13 cellular contexts compared by ENCODE assay signal in the genomic region with DNA sequence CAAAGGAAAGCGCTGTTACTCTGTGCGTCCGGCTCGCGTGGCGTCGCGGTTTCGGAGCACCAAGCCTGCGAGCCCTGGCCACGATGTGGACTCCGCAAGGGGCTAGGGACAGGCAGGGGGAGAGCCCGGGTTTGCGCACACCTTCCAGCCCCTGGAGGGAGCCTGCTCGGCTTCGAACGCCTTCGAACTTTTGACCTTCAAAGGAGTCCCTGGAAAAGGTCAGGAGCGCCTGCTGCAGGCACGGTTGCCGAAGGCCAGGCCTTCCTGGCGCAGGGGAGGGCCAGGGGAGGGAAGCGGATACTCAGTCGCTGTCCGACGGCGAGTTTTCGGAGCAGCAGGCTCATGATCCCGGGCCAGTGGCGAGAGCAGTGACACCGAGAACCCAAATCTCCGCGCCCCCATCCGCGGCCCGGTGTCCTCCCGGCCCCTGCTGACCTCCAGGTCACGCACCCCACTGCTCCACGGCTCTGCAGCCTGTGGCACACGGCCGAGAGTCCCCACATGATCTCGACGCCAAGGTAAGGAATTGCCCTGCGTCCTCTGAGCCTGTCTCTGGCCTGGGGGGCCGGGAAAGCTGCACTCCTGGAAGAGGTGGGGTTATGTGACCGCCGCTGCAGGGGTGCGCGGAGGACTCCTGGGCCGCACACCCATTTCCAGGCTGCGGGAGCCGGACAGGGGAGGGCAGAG. TPM values are rescaled to one million over a fixed set of nuclear protein-coding genes. Genes with fewer than 3 reads are reported as not detected.
DNase-seq lines count a peak whose midpoint lies in the region; ATAC-seq, FAIRE-seq and TF ChIP-seq lines count a peak whose summit lies in the region.
"Had no signal": no experiment of that assay in that cellular context is flagged by ENCODE, and none has a peak within 500 bp of the region (broad histone marks: within the 10 kb centered on the region; RNA-seq: fewer than 3 reads in every experiment).

No MANE protein-coding gene starts in this region.

- peak overlapping the region; percentile 61 for H3K4me3 ChIP-seq in A549
- peak overlapping the region in 1 of 3 experiments; percentile 73; a peak in 1 of 6 replicates for H3K4me3 ChIP-seq in HepG2 (replicated peaks in 1 of 3; ENCODE audit: insufficient read depth in 1 of 3, low read depth in 2 of 3, low read length in 3 of 3)

- H3K9ac ChIP-seq in HepG2 (ENCODE audit: insufficient read depth, low read depth, low read length): no peak overlapping the region

- peaks cover 24% of the 10 kb centered on the region; the same call in 1 of the 3 replicates for H3K4me1 ChIP-seq in A549
- peaks cover 10% of the 10 kb centered on the region for H3K4me1 ChIP-seq in HepG2 (ENCODE audit: insufficient read depth, low read length)

- H3K27me3 Mint-ChIP-seq in WTC11 (ENCODE audit: low read depth): peaks cover 100% of the 10 kb centered on the region
- H3K27me3 Mint-ChIP-seq in activated T-helper 17 cell treated with anti-CD3 and anti-CD28 coated beads, Interleukin-2, amount 50 U/mL, for 72 hours: peaks cover 57% of the 10 kb centered on the region

- no TSS peak for BruUV-seq in HepG2 (replicated peaks; lab: Mats Ljungman, UMichigan)

- TF ChIP-seq CTCF in A549 (IDR thresholded peaks at IDR 0.05) (no peak), WTC11 (IDR thresholded peaks at IDR 0.05) (no peak), HepG2 (CRISPR knock-in tag; IDR thresholded peaks at IDR 0.05) (no peak)

- intact Hi-C loops in HepG2 (cut with micrococcal nuclease; ENCODE audit: unreplicated experiment): no loop called here

- FAIRE-seq in A549 (lab: Jason Lieb, UNC): no peak
- no peak for FAIRE-seq in GM12892 (lab: Jason Lieb, UNC)
- FAIRE-seq in HepG2 (lab: Jason Lieb, UNC): no peak
- FAIRE-seq: H54, urothelium cell line had no signal

- H3K27ac ChIP-seq in A549: peak overlapping the region; percentile 73 to 96
- no peak overlapping the region for H3K27ac ChIP-seq in HepG2 (ENCODE audit: extremely low read length, insufficient read depth, low read length)

- peak overlapping the region; percentile 70 for H3K4me2 ChIP-seq in A549
- H3K4me2 ChIP-seq in HepG2 (ENCODE audit: low read depth, low read length): peak overlapping the region; percentile 92

- 0 out of 2 replicates have a peak, but pooled peaks cover 1% of the 10 kb centered on the region for H4K20me1 ChIP-seq in HepG2 (ENCODE audit: insufficient read depth, low read length)

- H2AFZ ChIP-seq in HepG2 (ENCODE audit: low read length): no peak overlapping the region

- TF ChIP-seq POLR2A in A549 (IDR thresholded peaks at IDR 0.05; ENCODE audit: low read length) (no peak), GM12892 (IDR thresholded peaks at IDR 0.05; ENCODE audit: low read depth, low read length) (no peak), HepG2 (IDR thresholded peaks at IDR 0.05; ENCODE audit: insufficient read depth in 1 of 2, low read depth in 2 of 2, low read length in 2 of 2) (no peak), GM18505 (IDR thresholded peaks at IDR 0.05; ENCODE audit: borderline replicate concordance, extremely low read depth, insufficient read depth, insufficient read length) (no peak)

- CTCF ChIA-PET in A549 (lab: Yijun Ruan, JAX) (interaction anchor here (1.2 kb wide), 1 partner anchor 228 kb away, joined by 3 read pairs; no protein-coding TSS in a partner anchor), WTC11 (lab: Charles Lee) (interaction anchor here (1.8 to 2.2 kb wide), 2 partner anchors 9 to 67 kb away, joined by 8 read pairs; no protein-coding TSS in a partner anchor), HepG2 (lab: Yijun Ruan, JAX; ENCODE audit: low intra/inter-chr PET ratio, low total read pairs) (no interaction called here)

- TF ChIP-seq EP300 in A549 (IDR thresholded peaks at IDR 0.05): no peak
- no peak for TF ChIP-seq EP300 in HepG2 (IDR thresholded peaks at IDR 0.05; ENCODE audit: low read depth in 2 of 2, low read length in 2 of 2)
- TF ChIP-seq EP300 in HepG2 (CRISPR knock-in tag; IDR thresholded peaks at IDR 0.05; ENCODE audit: borderline replicate concordance): no peak

- POLR2A ChIA-PET in A549 (lab: Yijun Ruan, JAX) (no interaction called here), WTC11 (lab: Charles Lee) (no interaction called here), HepG2 (lab: Yijun Ruan, JAX) (no interaction called here)

- peaks cover 56% of the 10 kb centered on the region for H3K4me1 Mint-ChIP-seq in WTC11
- peaks cover 13% of the 10 kb centered on the region for H3K4me1 Mint-ChIP-seq in activated T-helper 17 cell treated with anti-CD3 and anti-CD28 coated beads, Interleukin-2, amount 50 U/mL, for 72 hours

- no peaks in the 10 kb centered on the region; the same call in 1 of the 2 replicates for H3K36me3 Mint-ChIP-seq in WTC11
- peaks cover 8% of the 10 kb centered on the region for H3K36me3 Mint-ChIP-seq in activated T-helper 17 cell treated with anti-CD3 and anti-CD28 coated beads, Interleukin-2, amount 50 U/mL, for 72 hours (ENCODE audit: low read depth)

- TF ChIP-seq RAD21 in A549 (conservative IDR thresholded peaks at IDR 0.05 in 1 of 2, IDR thresholded peaks at IDR 0.05 in 1 of 2) (no peak), HepG2 (CRISPR knock-in tag; IDR thresholded peaks at IDR 0.05) (no peak)

- H3K27me3 ChIP-seq in HepG2 (ENCODE audit: control insufficient read depth in 1 of 2, insufficient read depth in 2 of 2, low read length in 2 of 2): peaks cover 10 to 90% of the 10 kb centered on the region in 2 experiments

- no peaks in the 10 kb centered on the region for H3K9me3 Mint-ChIP-seq in WTC11
- no peaks in the 10 kb centered on the region for H3K9me3 Mint-ChIP-seq in activated T-helper 17 cell treated with anti-CD3 and anti-CD28 coated beads, Interleukin-2, amount 50 U/mL, for 72 hours

- H3K4me3 Mint-ChIP-seq in WTC11: peak overlapping the region; percentile 45
- no peak overlapping the region for H3K4me3 Mint-ChIP-seq in activated T-helper 17 cell treated with anti-CD3 and anti-CD28 coated beads, Interleukin-2, amount 50 U/mL, for 72 hours

- ATAC-seq in A549: no peak
- peak; percentile 6 for ATAC-seq in WTC11
- no peak for ATAC-seq in HepG2
- ATAC-seq in activated T-helper 17 cell treated with anti-CD3 and anti-CD28 coated beads, Interleukin-2, amount 50 U/mL, for 72 hours (replicated peaks): no peak
- ATAC-seq in GM18505 (IDR thresholded peaks at IDR 0.05; ENCODE audit: unreplicated experiment): no peak
- no peak for ATAC-seq in GM21381 (IDR thresholded peaks at IDR 0.05; ENCODE audit: unreplicated experiment)

- WGBS in A549 (ENCODE audit: missing lambda C conversion rate): 98% methylated on average over 26 of the region's 52 CpGs
- WGBS in HepG2 (ENCODE audit: low lambda C conversion rate): 65% methylated on average over 19 of the region's 52 CpGs

- no peak overlapping the region for H3K27ac Mint-ChIP-seq in WTC11
- H3K27ac Mint-ChIP-seq in activated T-helper 17 cell treated with anti-CD3 and anti-CD28 coated beads, Interleukin-2, amount 50 U/mL, for 72 hours: no peak overlapping the region

- DNase-seq in A549 (ENCODE audit: low read depth in 1 of 2, low spot score in 1 of 2): no peak
- peak; percentile 24 for DNase-seq in GM12892 (ENCODE audit: insufficient read length)
- DNase-seq in WTC11 (ENCODE audit: low spot score): peak; percentile 67
- DNase-seq in HepG2 (ENCODE audit: low spot score): no peak
- no peak for DNase-seq in GM19238 (ENCODE audit: insufficient read length, low spot score)
- DNase-seq: activated T-cell treated with anti-CD3 and anti-CD28 coated beads for 4 hours; stimulated activated CD4-positive, alpha-beta T cell treated with anti-CD3 and anti-CD28 coated beads, Interleukin-2, amount 100 ng/mL, for 24 hours had no signal

- H3K79me2 ChIP-seq in HepG2 (ENCODE audit: insufficient read depth, low read length): no peaks in the 10 kb centered on the region

- in situ Hi-C loops in HepG2 (cut with HindIII; ENCODE audit: extremely low pct_ligation_motif_present, low pct_unique_long_range_greater_than_20kb): no loop called here

- H3K9me3 ChIP-seq in A549: no peaks in the 10 kb centered on the region
- no peaks in the 10 kb centered on the region for H3K9me3 ChIP-seq in HepG2 (ENCODE audit: low read length)

- H3K36me3 ChIP-seq in HepG2 (replicated peaks in 1 of 2; ENCODE audit: control insufficient read depth in 1 of 2, insufficient read depth in 2 of 2, low read length in 2 of 2): no peaks in the 10 kb centered on the region

TF ChIP-seq in HepG2, 621 proteins besides CTCF, POLR2A, EP300 and RAD21 (continues in another document):
- TF ChIP-seq POGZ (CRISPR knock-in tag; IDR thresholded peaks at IDR 0.05): no peak

RNA-seq across cellular contexts. Expression of a gene that starts 1.3 kb away (rescaled TPM):
- polyA plus RNA-seq in A549 (2011; rRNA removed): 12.6 and 12.9 TPM in 2 replicates
- 27.2 and 30.9 TPM in 2 replicates for polyA plus RNA-seq in A549 (2012; cell fraction: cytosol; rRNA removed)
- 49.2 and 57.7 TPM in 2 replicates for polyA plus RNA-seq in A549 (2012; cell fraction: nucleus; rRNA removed)
- polyA plus RNA-seq in A549 (2017; fragmentation: RNase III; extraction: RNeasy Plus Mini Kit Qiagen cat#74134 plus additional on column Dnase treatment): 11.2 to 13.4 TPM (median 12.1 TPM) in 3 replicates
- 20.3 and 22.0 TPM in 2 replicates for polyA minus RNA-seq in A549 (2011; rRNA and poly(A)+ RNA removed)
- 0.06 TPM for polyA plus RNA-seq in GM12892 (2012; ENCODE audit: missing spikeins)
- total RNA-seq in WTC11 (2021): 0.09 to 0.17 TPM (median 0.11 TPM) in 3 replicates
- 0.53 TPM in 2 replicates for total RNA-seq in HepG2 (2016; rRNA removed; fragmentation: Illumina TruSeq; extraction: Trizol)
- total RNA-seq in HepG2 (2016; cell fraction: cytosol; rRNA removed; fragmentation: Illumina TruSeq; extraction: Trizol; ENCODE audit: low read depth): 0.20 and 0.35 TPM in 2 replicates
- total RNA-seq in HepG2 (2016; cell fraction: insoluble cytoplasmic fraction; rRNA removed; fragmentation: Illumina TruSeq; extraction: Trizol): 0.22 and 0.50 TPM in 2 replicates
- total RNA-seq in HepG2 (2016; cell fraction: membrane; rRNA removed; fragmentation: Illumina TruSeq; extraction: Trizol): 0.38 and 0.49 TPM in 2 replicates
- 0.50 and 0.97 TPM in 2 replicates for total RNA-seq in HepG2 (2016; cell fraction: nucleus; rRNA removed; fragmentation: Illumina TruSeq; extraction: Trizol)
- polyA plus RNA-seq in HepG2 (2011; rRNA removed): 0.12 and 0.36 TPM in 2 replicates
- 0.13 and 0.15 TPM in 2 replicates for polyA plus RNA-seq in HepG2 (2011; cell fraction: cytosol; rRNA removed)
- polyA plus RNA-seq in HepG2 (2011; cell fraction: nucleus; rRNA removed): 0.61 and 0.66 TPM in 2 replicates
- 0.36 and 0.76 TPM in 2 replicates for polyA plus RNA-seq in HepG2 (2012)
- polyA plus RNA-seq in HepG2 (2016; cell fraction: cytosol; fragmentation: Illumina TruSeq; extraction: Trizol; ENCODE audit: low read depth): 0.29 TPM in 2 replicates
- 0.62 and 0.96 TPM in 2 replicates for polyA plus RNA-seq in HepG2 (2016; cell fraction: insoluble cytoplasmic fraction; fragmentation: Illumina TruSeq; extraction: Trizol; ENCODE audit: low read depth)
- polyA plus RNA-seq in HepG2 (2016; cell fraction: membrane; fragmentation: Illumina TruSeq; extraction: Trizol; ENCODE audit: low read depth): 0.65 and 0.81 TPM in 2 replicates
- 1.5 and 2.1 TPM in 2 replicates for polyA plus RNA-seq in HepG2 (2016; cell fraction: nucleus; fragmentation: Illumina TruSeq; extraction: Trizol; ENCODE audit: insufficient read depth, low read depth)
- 0.80 and 17.2 TPM in 2 replicates for polyA minus RNA-seq in HepG2 (2011; rRNA and poly(A)+ RNA removed; ENCODE audit: low replicate concordance)
- 0.26 TPM in 1 of 2 replicates, not detected in the other for polyA minus RNA-seq in HepG2 (2011; cell fraction: cytosol; rRNA and poly(A)+ RNA removed)
- 0.77 and 1.1 TPM in 2 replicates for polyA minus RNA-seq in HepG2 (2011; cell fraction: nucleus; rRNA and poly(A)+ RNA removed)
- 1 to 10 TPM; 3.9 to 4.2 TPM for total RNA-seq in activated T-helper 17 cell treated with anti-CD3 and anti-CD28 coated beads, Interleukin-2, amount 50 U/mL, for 72 hours
- total RNA-seq: cerebellum had no signal

Comparison
In these comparisons a context has a peak if more than half of its experiments do, and no peak if none do; other contexts are left out.
1. DNase-seq: peak in GM12892 (single experiment) and WTC11 (single experiment); none in A549 (0 of 2), HepG2 (single experiment) and GM19238 (single experiment).